ENCODE assay signal across 11 cellular contexts in the genomic region with DNA sequence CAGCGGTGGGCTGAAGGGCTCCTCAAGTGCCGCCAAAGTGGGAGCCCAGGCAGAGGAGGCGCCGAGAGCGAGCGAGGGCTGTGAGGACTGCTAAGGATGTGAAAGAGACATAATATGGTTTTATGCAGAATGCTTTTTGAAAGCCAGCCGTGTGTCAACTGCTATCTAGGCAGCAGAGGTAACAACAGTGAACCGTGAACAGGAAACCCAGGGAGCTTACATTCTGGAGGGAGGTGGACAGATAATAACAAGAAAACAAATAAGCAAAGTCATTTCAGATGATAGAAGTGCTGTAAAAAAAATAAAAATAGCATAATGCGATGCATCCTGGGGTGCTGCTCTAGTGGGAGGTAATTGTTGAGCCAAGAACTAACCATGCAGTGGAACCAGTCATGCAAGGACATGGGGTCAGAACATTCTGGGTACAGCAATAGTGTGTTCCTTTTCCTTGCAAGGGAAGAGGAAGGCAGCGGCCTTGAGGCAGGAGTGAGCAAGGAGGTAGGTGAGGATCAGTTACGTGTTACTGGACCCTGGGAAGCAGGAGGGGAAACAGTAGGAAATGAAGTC.
"Had no signal": no experiment of that assay in that cellular context is flagged by ENCODE, and none has a peak within 500 bp of the region (broad histone marks: within the 10 kb centered on the region; RNA-seq: fewer than 3 reads in every experiment).

No MANE protein-coding gene starts in this region.

- H3K4me3 ChIP-seq: adrenal gland, pancreas had no signal

- H3K9me3 ChIP-seq: adrenal gland, pancreas had no signal

- H3K4me1 ChIP-seq: adrenal gland, pancreas had no signal

- H3K36me3 ChIP-seq: adrenal gland, pancreas had no signal

- H3K27ac ChIP-seq: adrenal gland, pancreas had no signal

- DNase-seq: activated naive CD4-positive, alpha-beta T cell treated with anti-CD3 and anti-CD28 coated beads, Interleukin-2, amount 50 U/mL, for 16 hours; adrenal gland; cortex of kidney; effector CD8-positive, alpha-beta T cell; foreskin melanocyte; left ventricle myocardium superior; stimulated activated CD4-positive, alpha-beta T cell treated with anti-CD3 and anti-CD28 coated beads, Interleukin-15, amount 100 ng/mL, for 24 hours; stimulated activated CD4-positive, alpha-beta T cell treated with anti-CD3 and anti-CD28 coated beads, Interleukin-4, amount 100 ng/mL, for 4 hours; trophoblast cell had no signal

- H3K27me3 ChIP-seq: adrenal gland, pancreas had no signal

- ATAC-seq: left ventricle myocardium superior, pancreas, WTC11 had no signal
